ENCODE assay signal across 19 cellular contexts in genomic region chr2:11571170-11571569, GRCh38. TPM values are rescaled to one million over a fixed set of nuclear protein-coding genes. Genes with fewer than 3 reads are reported as not detected.
A peak's percentile ranks its signal among the peaks of the same experiment; 100 is the strongest.
DNase-seq lines count a peak whose midpoint lies in the region; ATAC-seq and TF ChIP-seq lines count a peak whose summit lies in the region.
"Had no signal": no experiment of that assay in that cellular context is flagged by ENCODE, and none has a peak within 500 bp of the region (broad histone marks: within the 10 kb centered on the region; RNA-seq: fewer than 3 reads in every experiment).

No MANE protein-coding gene starts in this region.

- no peak for TF ChIP-seq CTCF in LNCaP clone FGC (IDR thresholded peaks at IDR 0.05; ENCODE audit: control insufficient read depth, extremely low read depth, insufficient read depth)
- no peak for TF ChIP-seq CTCF in VCaP (conservative IDR thresholded peaks at IDR 0.05)
- no peak for TF ChIP-seq CTCF in coronary artery (IDR thresholded peaks at IDR 0.05)

- DNase-seq in LNCaP clone FGC (ENCODE audit: low read depth): peak; percentile 71
- DNase-seq in kidney tubule cell (ENCODE audit: low spot score): peak; percentile 14
- peak; percentile 13 for DNase-seq in sciatic nerve (ENCODE audit: low spot score)
- DNase-seq in inferior parietal cortex (ENCODE audit: extremely low spot score): no peak
- no peak for DNase-seq in activated CD4-positive, alpha-beta T cell treated with anti-CD3 and anti-CD28 coated beads for 36 hours
- no peak for DNase-seq in coronary artery (ENCODE audit: low spot score)
- DNase-seq: activated naive CD4-positive, alpha-beta T cell treated with anti-CD3 and anti-CD28 coated beads, Interleukin-2, amount 10 ng/mL, durations not matched to agents 7 days and 5 days; activated T-cell treated with anti-CD3 and anti-CD28 coated beads, Interleukin-2, amount 50 U/mL, for 4 hours; CD4-positive, CD25-positive, alpha-beta regulatory T cell; kidney glomerular epithelial cell; mesendoderm; MM.1S; natural killer cell; NCI-H1417 treated with DMSO at 0.1 percent for 48 hours; NCI-H82; T-cell had no signal

- ATAC-seq in sciatic nerve (peak; percentile 56), GM19463 (IDR thresholded peaks at IDR 0.05; ENCODE audit: unreplicated experiment) (no peak)
- no peak for ATAC-seq in activated CD4-positive, alpha-beta T cell treated with anti-CD3 and anti-CD28 coated beads for 36 hours
- ATAC-seq: activated T-cell treated with anti-CD3 and anti-CD28 coated beads, Interleukin-2, amount 50 U/mL, for 4 hours; natural killer cell; T-cell had no signal

- intact Hi-C loops in sciatic nerve (cut with DNase I): no loop called here
- intact Hi-C loops in activated CD4-positive, alpha-beta T cell treated with anti-CD3 and anti-CD28 coated beads for 36 hours (cut with DNase I, micrococcal nuclease): no loop called here

- H3K27me3 Mint-ChIP-seq in activated CD4-positive, alpha-beta T cell treated with anti-CD3 and anti-CD28 coated beads for 36 hours: no peaks in the 10 kb centered on the region

- POLR2A ChIA-PET in activated CD4-positive, alpha-beta T cell treated with anti-CD3 and anti-CD28 coated beads for 36 hours (lab: Charles Lee): interaction anchor here (0.6 kb wide), 1 partner anchor 40 kb away, joined by 3 read pairs; no protein-coding TSS in a partner anchor

- no peak overlapping the region for H3K27ac Mint-ChIP-seq in activated CD4-positive, alpha-beta T cell treated with anti-CD3 and anti-CD28 coated beads for 36 hours
- H3K27ac Mint-ChIP-seq: activated naive CD4-positive, alpha-beta T cell treated with anti-CD3 and anti-CD28 coated beads, Interleukin-2, amount 10 ng/mL, durations not matched to agents 7 days and 5 days; CD4-positive, CD25-positive, alpha-beta regulatory T cell; natural killer cell; T-cell had no signal

- H3K27ac ChIP-seq in VCaP: peak overlapping the region; percentile 71
- H3K27ac ChIP-seq in coronary artery: no peak overlapping the region

- H3K9me3 Mint-ChIP-seq in activated CD4-positive, alpha-beta T cell treated with anti-CD3 and anti-CD28 coated beads for 36 hours (ENCODE audit: low read depth): no peaks in the 10 kb centered on the region
- H3K9me3 Mint-ChIP-seq: activated naive CD4-positive, alpha-beta T cell treated with anti-CD3 and anti-CD28 coated beads, Interleukin-2, amount 10 ng/mL, durations not matched to agents 7 days and 5 days; activated T-cell treated with anti-CD3 and anti-CD28 coated beads, Interleukin-2, amount 50 U/mL, for 4 hours; CD4-positive, CD25-positive, alpha-beta regulatory T cell; natural killer cell; T-cell had no signal

- no peaks in the 10 kb centered on the region for H3K4me1 Mint-ChIP-seq in activated CD4-positive, alpha-beta T cell treated with anti-CD3 and anti-CD28 coated beads for 36 hours
- H3K4me1 Mint-ChIP-seq: activated naive CD4-positive, alpha-beta T cell treated with anti-CD3 and anti-CD28 coated beads, Interleukin-2, amount 10 ng/mL, durations not matched to agents 7 days and 5 days; CD4-positive, CD25-positive, alpha-beta regulatory T cell; natural killer cell; T-cell had no signal

- H3K4me3 ChIP-seq in LNCaP clone FGC (ENCODE audit: low read depth, low read length): no peak overlapping the region
- no peak overlapping the region for H3K4me3 ChIP-seq in coronary artery
- H3K4me3 ChIP-seq: esophagus muscularis mucosa had no signal

- CTCF ChIA-PET in activated CD4-positive, alpha-beta T cell treated with anti-CD3 and anti-CD28 coated beads for 36 hours (lab: Charles Lee): no interaction called here

- no peaks in the 10 kb centered on the region for H3K36me3 Mint-ChIP-seq in activated CD4-positive, alpha-beta T cell treated with anti-CD3 and anti-CD28 coated beads for 36 hours (ENCODE audit: low read depth)
- H3K36me3 Mint-ChIP-seq: activated naive CD4-positive, alpha-beta T cell treated with anti-CD3 and anti-CD28 coated beads, Interleukin-2, amount 10 ng/mL, durations not matched to agents 7 days and 5 days; CD4-positive, CD25-positive, alpha-beta regulatory T cell; natural killer cell; T-cell had no signal

- H3K4me3 Mint-ChIP-seq in activated CD4-positive, alpha-beta T cell treated with anti-CD3 and anti-CD28 coated beads for 36 hours: no peak overlapping the region
- H3K4me3 Mint-ChIP-seq: activated naive CD4-positive, alpha-beta T cell treated with anti-CD3 and anti-CD28 coated beads, Interleukin-2, amount 10 ng/mL, durations not matched to agents 7 days and 5 days; activated T-cell treated with anti-CD3 and anti-CD28 coated beads, Interleukin-2, amount 50 U/mL, for 4 hours; CD4-positive, CD25-positive, alpha-beta regulatory T cell; natural killer cell; T-cell had no signal

RNA-seq across cellular contexts. Expression of gene GREB1, which starts 37.3 kb away (rescaled TPM):
- 6.5 TPM for total RNA-seq in sciatic nerve
- total RNA-seq in activated CD4-positive, alpha-beta T cell treated with anti-CD3 and anti-CD28 coated beads for 36 hours: under 1 TPM; 0.57 to 0.65 TPM

Comparison
In these comparisons a context has a peak if more than half of its experiments do, and no peak if none do; other contexts are left out.
1. DNase-seq: peak in LNCaP clone FGC (single experiment), kidney tubule cell (single experiment) and sciatic nerve (single experiment); none in inferior parietal cortex (single experiment), activated CD4-positive, alpha-beta T cell treated with anti-CD3 and anti-CD28 coated beads for 36 hours (single experiment) and coronary artery (single experiment).